15 cellular contexts compared by ENCODE assay signal in genomic region chr7:102424129-102424551, GRCh38. TPM values are rescaled to one million over a fixed set of nuclear protein-coding genes. Genes with fewer than 3 reads are reported as not detected.
DNase-seq lines count a peak whose midpoint lies in the region; ATAC-seq and TF ChIP-seq lines count a peak whose summit lies in the region.
"Had no signal": no experiment of that assay in that cellular context is flagged by ENCODE, and none has a peak within 500 bp of the region (broad histone marks: within the 10 kb centered on the region; RNA-seq: fewer than 3 reads in every experiment).

No MANE protein-coding gene starts in this region.

- H3K36me3 Mint-ChIP-seq in CD4-positive, alpha-beta T cell (ENCODE audit: low read depth), result peaks cover 55% of the 10 kb centered on the region
- H3K36me3 Mint-ChIP-seq in activated CD8-positive, alpha-beta T cell treated with anti-CD3 and anti-CD28 coated beads, Interleukin-2, amount 10 ng/mL, durations not matched to agents 7 days and 5 days (ENCODE audit: low read depth), result peaks cover 63% of the 10 kb centered on the region

- WGBS in HUES64, result 73% methylated on average over 12 of the region's 12 CpGs
- WGBS in mammary epithelial cell (ENCODE audit: low coverage, missing lambda C conversion rate), result 95% methylated on average over 10 of the region's 12 CpGs

- peak overlapping the region; percentile 45 for H3K4me3 Mint-ChIP-seq in CD4-positive, alpha-beta T cell
- H3K4me3 Mint-ChIP-seq in activated CD8-positive, alpha-beta T cell treated with anti-CD3 and anti-CD28 coated beads, Interleukin-2, amount 10 ng/mL, durations not matched to agents 7 days and 5 days, result no peak overlapping the region

- in situ Hi-C loops in mammary epithelial cell (cut with MboI; ENCODE audit: low sequenced_read_pairs in 2 of 2), result no loop called here

- H3K4me1 Mint-ChIP-seq in CD4-positive, alpha-beta T cell (ENCODE audit: low read depth), result peaks cover 56% of the 10 kb centered on the region
- H3K4me1 Mint-ChIP-seq in activated CD8-positive, alpha-beta T cell treated with anti-CD3 and anti-CD28 coated beads, Interleukin-2, amount 10 ng/mL, durations not matched to agents 7 days and 5 days (ENCODE audit: low read depth), result peaks cover 78% of the 10 kb centered on the region

- H3K27ac ChIP-seq in CD4-positive, alpha-beta T cell (ENCODE audit: low read depth, low read length), result peak overlapping the region; percentile 99
- no peak overlapping the region for H3K27ac ChIP-seq in HUES64 (ENCODE audit: low read depth, low read length)
- H3K27ac ChIP-seq in mucosa of rectum (ENCODE audit: low read depth in 2 of 2, low read length in 2 of 2), result peak overlapping the region; percentile 37 to 94
- no peak overlapping the region for H3K27ac ChIP-seq in mammary epithelial cell (ENCODE audit: insufficient read depth, low read depth, low read length)
- H3K27ac ChIP-seq: C4-2B, foreskin keratinocyte, pancreas had no signal

- no peaks in the 10 kb centered on the region for H3K27me3 ChIP-seq in CD4-positive, alpha-beta T cell (ENCODE audit: control insufficient read depth, insufficient read depth, low read length)
- H3K27me3 ChIP-seq in HUES64 (ENCODE audit: insufficient read depth, low read length) (no peaks in the 10 kb centered on the region), mucosa of rectum (ENCODE audit: control insufficient read depth in 2 of 2, insufficient read depth in 2 of 2, low read length in 2 of 2) (no peaks in the 10 kb centered on the region), mammary epithelial cell (ENCODE audit: insufficient read depth, low read length) (no peaks in the 10 kb centered on the region)
- H3K27me3 ChIP-seq: foreskin keratinocyte, pancreas had no signal

- no peak for DNase-seq in CD4-positive, alpha-beta T cell
- DNase-seq in activated CD8-positive, alpha-beta T cell treated with anti-CD3 and anti-CD28 coated beads, Interleukin-2, amount 10 ng/mL, durations not matched to agents 7 days and 5 days, result no peak
- no peak for DNase-seq in mammary epithelial cell
- no peak for DNase-seq in foreskin melanocyte
- no peak for DNase-seq in GM20000 (ENCODE audit: low spot score)
- DNase-seq: activated CD8-positive, alpha-beta memory T cell treated with anti-CD3 and anti-CD28 coated beads for 24 hours; foreskin keratinocyte; left cardiac atrium; NCI-H187; pancreas; stimulated activated naive CD4-positive, alpha-beta T cell had no signal

- H3K9me3 ChIP-seq in CD4-positive, alpha-beta T cell (ENCODE audit: control insufficient read depth, low read length), result no peaks in the 10 kb centered on the region
- H3K9me3 ChIP-seq in HUES64 (ENCODE audit: insufficient read depth, low read depth, low read length) (no peaks in the 10 kb centered on the region), mucosa of rectum (ENCODE audit: control insufficient read depth in 2 of 2, low read length in 2 of 2) (no peaks in the 10 kb centered on the region), mammary epithelial cell (replicated peaks; ENCODE audit: insufficient read depth, low read length) (no peaks in the 10 kb centered on the region)
- H3K9me3 ChIP-seq: pancreas had no signal

- ATAC-seq in CD4-positive, alpha-beta T cell (ENCODE audit: poor library complexity), result no peak
- no peak for ATAC-seq in activated CD8-positive, alpha-beta T cell treated with anti-CD3 and anti-CD28 coated beads, Interleukin-2, amount 10 ng/mL, durations not matched to agents 7 days and 5 days
- no peak for ATAC-seq in GM21737 (IDR thresholded peaks at IDR 0.05; ENCODE audit: unreplicated experiment)
- ATAC-seq: foreskin keratinocyte had no signal

- H3K27ac Mint-ChIP-seq in CD4-positive, alpha-beta T cell, result peak overlapping the region; percentile 100
- peak overlapping the region; percentile 99 for H3K27ac Mint-ChIP-seq in activated CD8-positive, alpha-beta T cell treated with anti-CD3 and anti-CD28 coated beads, Interleukin-2, amount 10 ng/mL, durations not matched to agents 7 days and 5 days

- H3K27me3 Mint-ChIP-seq in CD4-positive, alpha-beta T cell, result no peaks in the 10 kb centered on the region
- H3K27me3 Mint-ChIP-seq in activated CD8-positive, alpha-beta T cell treated with anti-CD3 and anti-CD28 coated beads, Interleukin-2, amount 10 ng/mL, durations not matched to agents 7 days and 5 days (ENCODE audit: low read depth), result no peaks in the 10 kb centered on the region

- no peaks in the 10 kb centered on the region for H3K79me2 ChIP-seq in mammary epithelial cell (ENCODE audit: insufficient read depth, low read length)

- no peaks in the 10 kb centered on the region for H3K9me3 Mint-ChIP-seq in CD4-positive, alpha-beta T cell
- no peaks in the 10 kb centered on the region for H3K9me3 Mint-ChIP-seq in activated CD8-positive, alpha-beta T cell treated with anti-CD3 and anti-CD28 coated beads, Interleukin-2, amount 10 ng/mL, durations not matched to agents 7 days and 5 days (ENCODE audit: insufficient read depth)

- dilution Hi-C loops in mammary epithelial cell (cut with HindIII; ENCODE audit: low sequenced_read_pairs), result no loop called here

- no peak overlapping the region for H3K4me2 ChIP-seq in mammary epithelial cell (ENCODE audit: insufficient read depth, low read depth, low read length)

- intact Hi-C loops in CD4-positive, alpha-beta T cell (cut with DNase I, micrococcal nuclease), result no loop called here
- intact Hi-C loops in mammary epithelial cell (cut with micrococcal nuclease), result no loop called here

- peaks cover 53% of the 10 kb centered on the region for H3K36me3 ChIP-seq in HUES64 (ENCODE audit: insufficient read depth, low read length)
- peaks cover 16 to 21% of the 10 kb centered on the region in 2 donors for H3K36me3 ChIP-seq in mucosa of rectum (ENCODE audit: control insufficient read depth in 2 of 2, insufficient read depth in 2 of 2, low read length in 2 of 2)
- peaks cover 5% of the 10 kb centered on the region for H3K36me3 ChIP-seq in mammary epithelial cell (ENCODE audit: insufficient read depth, low read length)

- H3K4me3 ChIP-seq in HUES64 (ENCODE audit: low read length), result no peak overlapping the region
- no peak overlapping the region for H3K4me3 ChIP-seq in mucosa of rectum (ENCODE audit: low read length in 2 of 2)
- no peak overlapping the region for H3K4me3 ChIP-seq in mammary epithelial cell (replicated peaks in 1 of 3; ENCODE audit: insufficient read depth in 1 of 3, low read depth in 2 of 3, low read length in 3 of 3)
- H3K4me3 ChIP-seq: pancreas had no signal

- no TSS peak for BruUV-seq in mammary epithelial cell (replicated peaks; lab: Mats Ljungman, UMichigan)

- CTCF ChIA-PET in CD4-positive, alpha-beta T cell (lab: Charles Lee), result no interaction called here
- CTCF ChIA-PET in activated CD8-positive, alpha-beta T cell treated with anti-CD3 and anti-CD28 coated beads, Interleukin-2, amount 10 ng/mL, durations not matched to agents 7 days and 5 days (lab: Charles Lee), result interaction anchor here (4.1 to 4.6 kb wide), 2 partner anchors 9 to 11 kb away, joined by 31 to 49 read pairs; no protein-coding TSS in a partner anchor
- CTCF ChIA-PET in mammary epithelial cell (lab: Charles Lee; ENCODE audit: low non-redundant PET), result no interaction called here

- H4K20me1 ChIP-seq in mammary epithelial cell (ENCODE audit: insufficient read depth, low read length), result no peaks in the 10 kb centered on the region

- H2AFZ ChIP-seq in mammary epithelial cell (ENCODE audit: low read depth, low read length), result no peak overlapping the region

- H3K4me1 ChIP-seq in HUES64 (ENCODE audit: insufficient read depth, low read length) (peaks cover 6% of the 10 kb centered on the region; the same call in 1 of the 2 replicates), mucosa of rectum (ENCODE audit: control insufficient read depth in 2 of 2, insufficient read depth in 2 of 2, low read length in 2 of 2) (peaks cover 5 to 17% of the 10 kb centered on the region in 2 donors), mammary epithelial cell (ENCODE audit: insufficient read depth, low read length) (no peaks in the 10 kb centered on the region)
- H3K4me1 ChIP-seq: foreskin keratinocyte, pancreas had no signal

- no peak for TF ChIP-seq CTCF in CD4-positive, alpha-beta T cell (IDR thresholded peaks at IDR 0.05)
- no peak for TF ChIP-seq CTCF in mammary epithelial cell (conservative IDR thresholded peaks at IDR 0.05 in 1 of 2, IDR thresholded peaks at IDR 0.05 in 1 of 2; ENCODE audit: extremely low read depth in 1 of 2, insufficient read depth in 1 of 2, low read depth in 1 of 2, low read length in 2 of 2)
- no peak for TF ChIP-seq CTCF in GM20000 (IDR thresholded peaks at IDR 0.05; ENCODE audit: extremely low read depth, missing control alignments)

- POLR2A ChIA-PET in CD4-positive, alpha-beta T cell (lab: Charles Lee), result interaction anchor here (4.2 kb wide), 1 partner anchor 8 kb away, joined by 111 read pairs; no protein-coding TSS in a partner anchor
- POLR2A ChIA-PET in activated CD8-positive, alpha-beta T cell treated with anti-CD3 and anti-CD28 coated beads, Interleukin-2, amount 10 ng/mL, durations not matched to agents 7 days and 5 days (lab: Charles Lee), result interaction anchor here (3.7 kb wide), 1 partner anchor 7 kb away, joined by 124 read pairs; no protein-coding TSS in a partner anchor

- H3K9ac ChIP-seq in HUES64 (ENCODE audit: low read depth, low read length), result peak overlapping the region; percentile 49
- H3K9ac ChIP-seq in mucosa of rectum (ENCODE audit: low read depth in 1 of 2, low read length in 2 of 2), result no peak overlapping the region
- no peak overlapping the region for H3K9ac ChIP-seq in mammary epithelial cell (ENCODE audit: insufficient read depth, low read length)

RNA-seq across cellular contexts. Expression of gene ORAI2, which starts 9.2 kb away (rescaled TPM):
- total RNA-seq in CD4-positive, alpha-beta T cell, result 10 to 100 TPM; 12.3 to 16.5 TPM
- polyA plus RNA-seq in HUES64 (2013, experiment 1 of 2), result 16.3 TPM
- 20.5 TPM for polyA plus RNA-seq in HUES64 (2013, experiment 2 of 2)
- 10 to 100 TPM; 72.5 to 72.8 TPM for total RNA-seq in activated CD8-positive, alpha-beta T cell treated with anti-CD3 and anti-CD28 coated beads, Interleukin-2, amount 10 ng/mL, durations not matched to agents 7 days and 5 days
- total RNA-seq in mammary epithelial cell, result 10 to 100 TPM; 17.3 to 28.0 TPM
- 10.7 TPM for polyA plus RNA-seq in mammary epithelial cell
- polyA minus RNA-seq in mammary epithelial cell, result 13.6 TPM

RNA-seq across cellular contexts. Expression of gene PRKRIP1, which starts 28.0 kb away (rescaled TPM):
- 10 to 100 TPM; 47.4 to 48.0 TPM for total RNA-seq in CD4-positive, alpha-beta T cell
- 20.9 TPM for polyA plus RNA-seq in HUES64 (2013, experiment 1 of 2)
- 20.7 TPM for polyA plus RNA-seq in HUES64 (2013, experiment 2 of 2)
- total RNA-seq in activated CD8-positive, alpha-beta T cell treated with anti-CD3 and anti-CD28 coated beads, Interleukin-2, amount 10 ng/mL, durations not matched to agents 7 days and 5 days, result 10 to 100 TPM; 26.8 to 28.1 TPM
- 10 to 100 TPM; 13.3 to 27.1 TPM for total RNA-seq in mammary epithelial cell
- 13.2 TPM for polyA plus RNA-seq in mammary epithelial cell
- 1.0 TPM for polyA minus RNA-seq in mammary epithelial cell

RNA-seq across cellular contexts. Expression of gene ALKBH4, which starts 40.5 kb away (rescaled TPM):
- 1 to 10 TPM; 2.9 to 3.5 TPM for total RNA-seq in CD4-positive, alpha-beta T cell
- 11.6 TPM for polyA plus RNA-seq in HUES64 (2013, experiment 1 of 2)
- 11.7 TPM for polyA plus RNA-seq in HUES64 (2013, experiment 2 of 2)
- 10 to 100 TPM; 10.8 to 11.1 TPM for total RNA-seq in activated CD8-positive, alpha-beta T cell treated with anti-CD3 and anti-CD28 coated beads, Interleukin-2, amount 10 ng/mL, durations not matched to agents 7 days and 5 days
- 10 to 100 TPM in 1 of 2 donors, 1 to 10 TPM in 1; 9.2 to 12.5 TPM for total RNA-seq in mammary epithelial cell
- 5.3 TPM for polyA plus RNA-seq in mammary epithelial cell
- 0.41 TPM for polyA minus RNA-seq in mammary epithelial cell

RNA-seq across cellular contexts. Expression of gene LRWD1, which starts 40.6 kb away (rescaled TPM):
- total RNA-seq in CD4-positive, alpha-beta T cell, result 10 to 100 TPM; 12.9 to 13.9 TPM
- 23.4 TPM for polyA plus RNA-seq in HUES64 (2013, experiment 1 of 2)
- polyA plus RNA-seq in HUES64 (2013, experiment 2 of 2), result 19.7 TPM
- 10 to 100 TPM; 16.7 to 21.7 TPM for total RNA-seq in activated CD8-positive, alpha-beta T cell treated with anti-CD3 and anti-CD28 coated beads, Interleukin-2, amount 10 ng/mL, durations not matched to agents 7 days and 5 days
- total RNA-seq in mammary epithelial cell, result 10 to 100 TPM; 17.8 to 18.3 TPM
- polyA plus RNA-seq in mammary epithelial cell, result 18.0 TPM
- polyA minus RNA-seq in mammary epithelial cell, result 10.0 TPM

RNA-seq across cellular contexts. Expression of gene POLR2J, which starts 54.6 kb away (rescaled TPM):
- total RNA-seq in CD4-positive, alpha-beta T cell, result 10 to 100 TPM; 35.8 to 39.7 TPM
- polyA plus RNA-seq in HUES64 (2013, experiment 1 of 2), result 66.3 TPM
- polyA plus RNA-seq in HUES64 (2013, experiment 2 of 2), result 74.0 TPM
- 10 to 100 TPM; 55.7 to 62.0 TPM for total RNA-seq in activated CD8-positive, alpha-beta T cell treated with anti-CD3 and anti-CD28 coated beads, Interleukin-2, amount 10 ng/mL, durations not matched to agents 7 days and 5 days
- total RNA-seq in mammary epithelial cell, result 10 to 100 TPM; 19.3 to 50.5 TPM
- polyA plus RNA-seq in mammary epithelial cell, result 75.1 TPM
- polyA minus RNA-seq in mammary epithelial cell, result 5.2 TPM

Comparison
In these comparisons a context has a peak if more than half of its experiments do, and no peak if none do; other contexts are left out.
1. H3K27ac ChIP-seq: peak in CD4-positive, alpha-beta T cell (single experiment) and mucosa of rectum (2 of 2); none in HUES64 (single experiment) and mammary epithelial cell (single experiment).